ENCODE assay signal across 14 cellular contexts in genomic region chr2:160253440-160254296, GRCh38. TPM values are rescaled to one million over a fixed set of nuclear protein-coding genes. Genes with fewer than 3 reads are reported as not detected.
DNase-seq lines count a peak whose midpoint lies in the region; ATAC-seq and TF ChIP-seq lines count a peak whose summit lies in the region.
"Had no signal": no experiment of that assay in that cellular context is flagged by ENCODE, and none has a peak within 500 bp of the region (broad histone marks: within the 10 kb centered on the region; RNA-seq: fewer than 3 reads in every experiment).

No MANE protein-coding gene starts in this region.

- 44% methylated on average over 9 of the region's 9 CpGs for WGBS in mammary epithelial cell (ENCODE audit: low coverage, missing lambda C conversion rate)
- WGBS in smooth muscle cell (ENCODE audit: low lambda C conversion rate) = 60% methylated on average over 9 of the region's 9 CpGs

- H3K9me3 ChIP-seq in mammary epithelial cell (replicated peaks; ENCODE audit: insufficient read depth, low read length) (no peaks in the 10 kb centered on the region), breast epithelium (no peaks in the 10 kb centered on the region), smooth muscle cell (replicated peaks; ENCODE audit: low read depth) (no peaks in the 10 kb centered on the region)
- H3K9me3 ChIP-seq: transverse colon had no signal

- H3K27ac ChIP-seq in mammary epithelial cell (ENCODE audit: insufficient read depth, low read depth, low read length) = no peak overlapping the region
- no peak overlapping the region for H3K27ac ChIP-seq in breast epithelium
- no peak overlapping the region for H3K27ac ChIP-seq in brain microvascular endothelial cell
- H3K27ac ChIP-seq in smooth muscle cell (ENCODE audit: low read depth) = peak overlapping the region; percentile 8
- H3K27ac ChIP-seq: transverse colon had no signal

- CTCF ChIA-PET in mammary epithelial cell (lab: Charles Lee; ENCODE audit: low non-redundant PET) = no interaction called here

- in situ Hi-C loops in mammary epithelial cell (cut with MboI; ENCODE audit: low sequenced_read_pairs in 2 of 2) = no loop called here
- in situ Hi-C loops in brain microvascular endothelial cell (cut with HindIII; ENCODE audit: low pct_ligation_motif_present, low sequenced_read_pairs) = no loop called here

- no peak for TF ChIP-seq POLR2A in breast epithelium (IDR thresholded peaks at IDR 0.05)

- BruUV-seq in mammary epithelial cell (replicated peaks; lab: Mats Ljungman, UMichigan) = no TSS peak

- peaks cover 11% of the 10 kb centered on the region for H3K4me1 ChIP-seq in mammary epithelial cell (ENCODE audit: insufficient read depth, low read length)
- H3K4me1 ChIP-seq in breast epithelium = no peaks in the 10 kb centered on the region
- H3K4me1 ChIP-seq in smooth muscle cell (ENCODE audit: low read depth) = no peaks in the 10 kb centered on the region

- H2AFZ ChIP-seq in mammary epithelial cell (ENCODE audit: low read depth, low read length) = peak overlapping the region; percentile 73
- no peak overlapping the region for H2AFZ ChIP-seq in smooth muscle cell (ENCODE audit: low read depth)

- ATAC-seq in GM19397 (IDR thresholded peaks at IDR 0.05; ENCODE audit: unreplicated experiment) = no peak
- ATAC-seq: esophagus mucosa had no signal

- H4K20me1 ChIP-seq in mammary epithelial cell (ENCODE audit: insufficient read depth, low read length) = no peaks in the 10 kb centered on the region
- H4K20me1 ChIP-seq in smooth muscle cell (ENCODE audit: low read depth) = no peaks in the 10 kb centered on the region

- H3F3A ChIP-seq in smooth muscle cell (ENCODE audit: low read depth) = no peaks in the 10 kb centered on the region

- peak; percentile 40 for DNase-seq in mammary epithelial cell
- DNase-seq in breast epithelium (ENCODE audit: low spot score in 2 of 2) = no peak
- peak; percentile 48 for DNase-seq in brain microvascular endothelial cell
- peak; percentile 58 for DNase-seq in kidney glomerular epithelial cell (lab: John Stamatoyannopoulos, UW)
- DNase-seq in smooth muscle cell (lab: John Stamatoyannopoulos, UW; ENCODE audit: unreplicated experiment) = no peak
- no peak for DNase-seq in DMS153 (lab: John Stamatoyannopoulos, UW)
- DNase-seq in NOMO-1 treated with dmso at 0.1 percent for 144 hours (lab: John Stamatoyannopoulos, UW; ENCODE audit: unreplicated experiment) = no peak
- DNase-seq: activated CD4-positive, alpha-beta T cell treated with anti-CD3 and anti-CD28 coated beads, Interleukin-2, amount 50 U/mL, for 4 hours; activated gamma-delta T cell treated with Interleukin-2 at 50 U/mL for 16 hours; NCI-H2081; T-helper 2 cell; transverse colon had no signal

- no peak overlapping the region for H3K4me3 ChIP-seq in mammary epithelial cell (replicated peaks in 1 of 3; ENCODE audit: insufficient read depth in 1 of 3, low read depth in 2 of 3, low read length in 3 of 3)
- no peak overlapping the region for H3K4me3 ChIP-seq in breast epithelium
- no peak overlapping the region for H3K4me3 ChIP-seq in brain microvascular endothelial cell (ENCODE audit: low read depth, low read length)
- no peak overlapping the region for H3K4me3 ChIP-seq in smooth muscle cell
- H3K4me3 ChIP-seq: transverse colon had no signal

- no peak for TF ChIP-seq CTCF in mammary epithelial cell (conservative IDR thresholded peaks at IDR 0.05 in 1 of 2, IDR thresholded peaks at IDR 0.05 in 1 of 2; ENCODE audit: extremely low read depth in 1 of 2, insufficient read depth in 1 of 2, low read depth in 1 of 2, low read length in 2 of 2)
- no peak for TF ChIP-seq CTCF in breast epithelium (IDR thresholded peaks at IDR 0.05)
- TF ChIP-seq CTCF in brain microvascular endothelial cell (IDR thresholded peaks at IDR 0.05; ENCODE audit: low read depth, low read length, missing control alignments) = no peak
- no peak for TF ChIP-seq CTCF in smooth muscle cell (IDR thresholded peaks at IDR 0.05; ENCODE audit: borderline replicate concordance, insufficient read depth, poor library complexity, severe bottlenecking)

- dilution Hi-C loops in mammary epithelial cell (cut with HindIII; ENCODE audit: low sequenced_read_pairs) = no loop called here

- H3K36me3 ChIP-seq in mammary epithelial cell (ENCODE audit: insufficient read depth, low read length) (no peaks in the 10 kb centered on the region), breast epithelium (no peaks in the 10 kb centered on the region), brain microvascular endothelial cell (replicated peaks) (no peaks in the 10 kb centered on the region), smooth muscle cell (ENCODE audit: low read depth) (no peaks in the 10 kb centered on the region)
- H3K36me3 ChIP-seq: transverse colon had no signal

- intact Hi-C loops in mammary epithelial cell (cut with micrococcal nuclease) (loop anchor here (5.0 to 10.0 kb wide), 3 partner anchors 664 to 811 kb away; no protein-coding TSS in a partner anchor), breast epithelium (cut with DNase I; ENCODE audit: low total_unique reads) (no loop called here)

- peak overlapping the region; percentile 33 for H3K4me2 ChIP-seq in mammary epithelial cell (ENCODE audit: insufficient read depth, low read depth, low read length)
- H3K4me2 ChIP-seq in smooth muscle cell = no peak overlapping the region

- no peaks in the 10 kb centered on the region for H3K79me2 ChIP-seq in mammary epithelial cell (ENCODE audit: insufficient read depth, low read length)
- H3K79me2 ChIP-seq in smooth muscle cell (ENCODE audit: low read depth) = no peaks in the 10 kb centered on the region

- H3K27me3 ChIP-seq in mammary epithelial cell (ENCODE audit: insufficient read depth, low read length) (no peaks in the 10 kb centered on the region), breast epithelium (no peaks in the 10 kb centered on the region), brain microvascular endothelial cell (replicated peaks) (no peaks in the 10 kb centered on the region), smooth muscle cell (ENCODE audit: low read depth) (no peaks in the 10 kb centered on the region)
- H3K27me3 ChIP-seq: transverse colon had no signal

- H3K9ac ChIP-seq in mammary epithelial cell (ENCODE audit: insufficient read depth, low read length) (no peak overlapping the region), smooth muscle cell (ENCODE audit: low read depth) (no peak overlapping the region)

RNA-seq across cellular contexts. Expression of gene ITGB6, which starts 53.6 kb away (rescaled TPM):
- total RNA-seq in mammary epithelial cell = 100 to 1,000 TPM; 186 to 461 TPM
- 162 TPM for polyA plus RNA-seq in mammary epithelial cell
- polyA minus RNA-seq in mammary epithelial cell = 233 TPM
- total RNA-seq in breast epithelium = 10 to 100 TPM in 2 of 3 donors, under 1 TPM in 1; 0.16 to 46.1 (median 16.7) TPM
- 175 and 181 TPM in 2 replicates for total RNA-seq in smooth muscle cell
- 15.2 and 85.3 TPM in 2 replicates for polyA plus RNA-seq in smooth muscle cell

Comparison
In these comparisons a context has a peak if more than half of its experiments do, and no peak if none do; other contexts are left out.
1. DNase-seq: peak in mammary epithelial cell (single experiment), brain microvascular endothelial cell (single experiment) and kidney glomerular epithelial cell (single experiment); none in breast epithelium (0 of 2), smooth muscle cell (single experiment), DMS153 (single experiment) and NOMO-1 treated with dmso at 0.1 percent for 144 hours (single experiment).